ENCODE assay signal across 8 cellular contexts in genomic region chr19:53466726-53467125, GRCh38. TPM values are rescaled to one million over a fixed set of nuclear protein-coding genes. Genes with fewer than 3 reads are reported as not detected.
DNase-seq lines count a peak whose midpoint lies in the region; ATAC-seq and TF ChIP-seq lines count a peak whose summit lies in the region.

No MANE protein-coding gene starts in this region.

- no peak overlapping the region for H3K27ac Mint-ChIP-seq in nephron

- CTCF ChIA-PET in IMR-90 (lab: Yijun Ruan, JAX) = no interaction called here

- no peak overlapping the region for H2AK5ac ChIP-seq in IMR-90 (ENCODE audit: low read depth, low read length)

- no peak for TF ChIP-seq CTCF in IMR-90 (conservative IDR thresholded peaks at IDR 0.05; ENCODE audit: low read depth, low read length)
- TF ChIP-seq CTCF in nephron (IDR thresholded peaks at IDR 0.05; ENCODE audit: unreplicated experiment in 3 of 3) = no peak

- H4K20me1 ChIP-seq in IMR-90 (ENCODE audit: insufficient read depth, low read length) = no peaks in the 10 kb centered on the region

- H3K4me1 ChIP-seq in IMR-90 (ENCODE audit: control insufficient read depth, insufficient read depth, low read length) (no peaks in the 10 kb centered on the region), ectodermal cell (ENCODE audit: control insufficient read depth, insufficient read depth, low read length) (no peaks in the 10 kb centered on the region)

- H2BK20ac ChIP-seq in IMR-90 (ENCODE audit: low read depth, low read length) = no peak overlapping the region

- no peak overlapping the region for H3K27ac ChIP-seq in IMR-90 (ENCODE audit: insufficient read depth, low read length)
- no peak overlapping the region for H3K27ac ChIP-seq in ectodermal cell (ENCODE audit: insufficient read depth, low read depth, low read length, poor library complexity, severe bottlenecking)

- H3K23ac ChIP-seq in IMR-90 (ENCODE audit: low read depth, low read length) = no peak overlapping the region

- peak; percentile 4 for DNase-seq in Ammon's horn (ENCODE audit: low spot score)
- no peak for DNase-seq in IMR-90
- DNase-seq in NCI-H2171 (lab: John Stamatoyannopoulos, UW) = no peak
- no peak for DNase-seq in AG08395 (ENCODE audit: low spot score)
- DNase-seq in MV-4-11 (lab: John Stamatoyannopoulos, UW) = no peak

- H4K8ac ChIP-seq in IMR-90 (ENCODE audit: low read depth in 2 of 2, low read length in 2 of 2) = no peak overlapping the region; a peak in 1 of 4 replicates

- no peak overlapping the region for H3K18ac ChIP-seq in IMR-90 (ENCODE audit: low read depth, low read length)

- no peak overlapping the region for H2AK9ac ChIP-seq in IMR-90 (replicated peaks; ENCODE audit: low read depth, low read length, poor library complexity)

- H3K79me1 ChIP-seq in IMR-90 (ENCODE audit: low read depth in 1 of 2, low read length in 2 of 2) = 0 out of 4 replicates have a peak, but pooled peaks cover 4% of the 10 kb centered on the region in 2 experiments

- POLR2A ChIA-PET in IMR-90 (lab: Charles Lee; ENCODE audit: unreplicated experiment) = no interaction called here

- H3K9ac ChIP-seq in IMR-90 (ENCODE audit: low read depth, low read length) = peak overlapping the region; percentile 26; the same call in 1 of the 2 replicates

- H3K9me3 Mint-ChIP-seq in nephron = peaks cover 10% of the 10 kb centered on the region

- dilution Hi-C loops in IMR-90 (cut with HindIII; ENCODE audit: low sequenced_read_pairs, unreplicated experiment) = no loop called here

- H3K36me3 Mint-ChIP-seq in nephron (ENCODE audit: low read depth) = peaks cover 12% of the 10 kb centered on the region

- H2BK15ac ChIP-seq in IMR-90 (ENCODE audit: low read depth, low read length) = no peak overlapping the region

- no TSS peak for BruUV-seq in IMR-90 (replicated peaks; lab: Mats Ljungman, UMichigan)

- peak overlapping the region; percentile 83 for H2AFZ ChIP-seq in IMR-90 (replicated peaks; ENCODE audit: low read length, poor library complexity)

- no peak for TF ChIP-seq RAD21 in IMR-90 (IDR thresholded peaks at IDR 0.05; ENCODE audit: low read length)

- H3K27me3 Mint-ChIP-seq in nephron (ENCODE audit: low read depth) = no peaks in the 10 kb centered on the region

- no peak overlapping the region for H2BK5ac ChIP-seq in IMR-90 (ENCODE audit: low read depth, low read length, poor library complexity, severe bottlenecking)

- H3K9me1 ChIP-seq in IMR-90 (ENCODE audit: insufficient read depth, low read length) = no peaks in the 10 kb centered on the region

- intact Hi-C loops in IMR-90 (cut with micrococcal nuclease) = no loop called here

- H3K4me3 ChIP-seq in IMR-90 (ENCODE audit: insufficient read depth, low read depth, low read length) (peak overlapping the region; percentile 72; the same call in 1 of the 2 replicates), ectodermal cell (ENCODE audit: insufficient read depth, low read depth, low read length) (peak overlapping the region; percentile 58)

- H3K4me1 Mint-ChIP-seq in nephron = peaks cover 24% of the 10 kb centered on the region

- no peaks in the 10 kb centered on the region for H3K27me3 ChIP-seq in IMR-90 (ENCODE audit: control insufficient read depth, insufficient read depth, low read length)
- no peaks in the 10 kb centered on the region for H3K27me3 ChIP-seq in ectodermal cell (ENCODE audit: control insufficient read depth, insufficient read depth, low read length, poor library complexity, severe bottlenecking)

- H3K4me2 ChIP-seq in IMR-90 (ENCODE audit: low read depth, low read length) = peak overlapping the region; percentile 89; the same call in 1 of the 2 replicates

- no peak overlapping the region for H2BK120ac ChIP-seq in IMR-90 (ENCODE audit: low read depth, low read length)

- WGBS in IMR-90 (ENCODE audit: extremely low coverage in 2 of 2, insufficient read length in 1 of 2), 2 experiments = 54% methylated on average over 3 of the region's 12 CpGs; no CpG with 5 or more reads in 1 of the 2 experiments
- 38 to 48% methylated on average over 10 to 11 of the region's 12 CpGs for WGBS in ectodermal cell, 2 experiments

- no peak overlapping the region for H3K14ac ChIP-seq in IMR-90 (replicated peaks; ENCODE audit: low read depth, low read length)

- in situ Hi-C loops in IMR-90 (cut with MboI; ENCODE audit: low sequenced_read_pairs) = no loop called here

- TF ChIP-seq POLR2A in IMR-90 (IDR thresholded peaks at IDR 0.05; ENCODE audit: low read depth, low read length) = no peak

- no peak overlapping the region for H4K91ac ChIP-seq in IMR-90 (ENCODE audit: insufficient read depth, low read depth, low read length)

- H3K4ac ChIP-seq in IMR-90 (ENCODE audit: low read depth, low read length) = no peak overlapping the region

- no peak overlapping the region for H3K56ac ChIP-seq in IMR-90 (ENCODE audit: extremely low read depth, insufficient read depth, low read length)

- peak overlapping the region; percentile 96 to 99 (median 97) for H3K4me3 Mint-ChIP-seq in nephron

- no peak for ATAC-seq in IMR-90 (ENCODE audit: low read depth)
- no peak for ATAC-seq in GM21390 (IDR thresholded peaks at IDR 0.05; ENCODE audit: unreplicated experiment)

- H3K36me3 ChIP-seq in IMR-90 (ENCODE audit: control insufficient read depth, insufficient read depth, low read length) (no peaks in the 10 kb centered on the region), ectodermal cell (ENCODE audit: control insufficient read depth, insufficient read depth, low read length) (no peaks in the 10 kb centered on the region)

- H4K5ac ChIP-seq in IMR-90 (ENCODE audit: low read depth, low read length) = no peak overlapping the region

- H3K9me3 ChIP-seq in IMR-90 (ENCODE audit: control insufficient read depth, insufficient read depth, low read length) = peaks cover 2% of the 10 kb centered on the region; the same call in 1 of the 2 replicates
- H3K9me3 ChIP-seq in ectodermal cell (ENCODE audit: control insufficient read depth, low read length) = no peaks in the 10 kb centered on the region

TF ChIP-seq in IMR-90, 13 proteins besides CTCF, POLR2A, EP300 and RAD21:
- TF ChIP-seq USF2 (IDR thresholded peaks at IDR 0.05; ENCODE audit: low read depth, low read length) (no peak), NFE2L2 (IDR thresholded peaks at IDR 0.05; ENCODE audit: low read depth, low read length) (no peak), SMC3 (IDR thresholded peaks at IDR 0.05; ENCODE audit: low read depth, low read length) (no peak), RCOR1 (IDR thresholded peaks at IDR 0.05; ENCODE audit: insufficient replicate concordance, low read length) (no peak), BHLHE40 (IDR thresholded peaks at IDR 0.05; ENCODE audit: low read depth, low read length) (no peak)

RNA-seq across cellular contexts. Expression of gene ZNF813, which starts 0.8 kb away (rescaled TPM):
- 3.4 and 6.1 TPM in 2 replicates for total RNA-seq in IMR-90 (2012; rRNA removed)
- polyA plus RNA-seq in IMR-90 (2012; rRNA removed) = 0.40 and 0.82 TPM in 2 replicates
- 0.13 and 0.23 TPM in 2 replicates for polyA plus RNA-seq in IMR-90 (2012; cell fraction: cytosol; rRNA removed)
- 0.08 and 0.45 TPM in 2 replicates for polyA plus RNA-seq in IMR-90 (2012; cell fraction: nucleus; rRNA removed; ENCODE audit: low replicate concordance)
- polyA plus RNA-seq in ectodermal cell (2013, experiment 1 of 4) = 15.5 TPM
- polyA plus RNA-seq in ectodermal cell (2013, experiment 2 of 4) = 19.9 TPM
- 17.2 TPM for polyA plus RNA-seq in ectodermal cell (2013, experiment 3 of 4)
- polyA plus RNA-seq in ectodermal cell (2013, experiment 4 of 4) = 15.8 TPM

RNA-seq across cellular contexts. Expression of gene ZNF761, which starts 34.9 kb away (rescaled TPM):
- 21.9 and 26.1 TPM in 2 replicates for total RNA-seq in IMR-90 (2012; rRNA removed)
- polyA plus RNA-seq in IMR-90 (2012; rRNA removed) = 6.1 and 7.9 TPM in 2 replicates
- polyA plus RNA-seq in IMR-90 (2012; cell fraction: cytosol; rRNA removed) = 2.6 and 3.3 TPM in 2 replicates
- polyA plus RNA-seq in IMR-90 (2012; cell fraction: nucleus; rRNA removed; ENCODE audit: low replicate concordance) = 3.1 and 14.1 TPM in 2 replicates
- 12.6 TPM for polyA plus RNA-seq in ectodermal cell (2013, experiment 1 of 4)
- polyA plus RNA-seq in ectodermal cell (2013, experiment 2 of 4) = 11.1 TPM
- polyA plus RNA-seq in ectodermal cell (2013, experiment 3 of 4) = 9.9 TPM
- 10.9 TPM for polyA plus RNA-seq in ectodermal cell (2013, experiment 4 of 4)
